ENCODE assay signal across 12 cellular contexts in the genomic region with DNA sequence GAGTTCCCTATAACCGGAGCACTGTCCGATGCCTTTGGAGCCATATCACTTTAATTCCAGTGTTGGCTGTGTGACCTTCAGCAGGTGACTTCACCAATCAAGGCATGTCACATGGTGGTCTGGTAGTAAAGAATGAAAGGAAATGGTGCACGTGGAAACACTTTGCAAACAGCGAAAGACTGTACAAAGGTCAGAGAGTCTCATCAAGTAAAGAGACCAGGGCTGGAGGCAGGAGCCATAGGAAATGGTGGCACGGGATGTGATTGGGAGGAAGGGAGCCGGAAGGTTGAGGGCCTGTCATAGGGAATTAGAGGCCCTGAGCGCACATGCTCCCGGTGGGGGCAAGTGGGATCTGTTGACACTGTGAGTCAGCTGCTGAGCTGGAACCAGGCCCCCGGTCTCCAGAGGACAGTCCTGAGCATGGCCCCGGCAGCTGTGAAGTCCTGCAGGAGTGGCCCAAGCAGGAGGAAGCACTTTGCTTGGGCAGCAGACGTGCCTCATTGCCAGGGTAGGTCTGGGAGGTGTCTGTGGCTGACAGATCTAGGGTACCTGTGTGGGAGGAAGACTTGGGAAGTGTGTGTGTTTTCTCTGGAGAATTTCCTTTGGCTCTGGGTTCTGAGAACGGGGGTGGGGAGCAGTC. TPM values are rescaled to one million over a fixed set of nuclear protein-coding genes. Genes with fewer than 3 reads are reported as not detected.
A peak's percentile ranks its signal among the peaks of the same experiment; 100 is the strongest.
DNase-seq lines count a peak whose midpoint lies in the region; ATAC-seq and TF ChIP-seq lines count a peak whose summit lies in the region.
"Had no signal": no experiment of that assay in that cellular context is flagged by ENCODE, and none has a peak within 500 bp of the region (broad histone marks: within the 10 kb centered on the region; RNA-seq: fewer than 3 reads in every experiment).

No MANE protein-coding gene starts in this region.

- H3K36me3 ChIP-seq in BE2C: no peaks in the 10 kb centered on the region
- no peaks in the 10 kb centered on the region for H3K36me3 ChIP-seq in right lobe of liver

- H3K4me1 ChIP-seq in BE2C: peaks cover 6% of the 10 kb centered on the region; the same call in 1 of the 2 replicates
- no peaks in the 10 kb centered on the region for H3K4me1 ChIP-seq in right lobe of liver

- H3K9me3 ChIP-seq in BE2C: no peaks in the 10 kb centered on the region
- no peaks in the 10 kb centered on the region for H3K9me3 ChIP-seq in right lobe of liver

- no peaks in the 10 kb centered on the region for H3K27me3 ChIP-seq in BE2C
- H3K27me3 ChIP-seq in right lobe of liver: no peaks in the 10 kb centered on the region

- H3K4me1 Mint-ChIP-seq in chondrocyte (ENCODE audit: low read depth): peaks cover 13% of the 10 kb centered on the region

- no peak for TF ChIP-seq CTCF in BE2C (IDR thresholded peaks at IDR 0.05; ENCODE audit: low read depth, low read length)
- no peak for TF ChIP-seq CTCF in chondrocyte (IDR thresholded peaks at IDR 0.05)
- TF ChIP-seq CTCF in right lobe of liver (IDR thresholded peaks at IDR 0.05): no peak

- peak overlapping the region; percentile 55 for H3K27ac Mint-ChIP-seq in chondrocyte (ENCODE audit: unreplicated experiment)

- no peak overlapping the region for H3K4me3 Mint-ChIP-seq in chondrocyte (ENCODE audit: unreplicated experiment)

- H3K27me3 Mint-ChIP-seq in chondrocyte (ENCODE audit: low read depth): no peaks in the 10 kb centered on the region

- no peak overlapping the region for H3K27ac ChIP-seq in right lobe of liver
- H3K27ac ChIP-seq: KMS-11 had no signal

- DNase-seq in BE2C (peak; percentile 70), HT1080 (ENCODE audit: low read depth) (peak; percentile 57), chondrocyte (ENCODE audit: low spot score) (no peak), right lobe of liver (peak in 1 of 3 donors; percentile 48), pons (ENCODE audit: low spot score) (no peak), nucleus accumbens (lab: John Stamatoyannopoulos, UW) (no peak), sciatic nerve (ENCODE audit: low spot score) (no peak)
- DNase-seq: CD4-positive, CD25-positive, alpha-beta regulatory T cell; stimulated activated CD4-positive, alpha-beta T cell treated with anti-CD3 and anti-CD28 coated beads, Interleukin-1b, Interleukin-23, amount 100 ng/mL, for 48 hours had no signal

- intact Hi-C loops in right lobe of liver (cut with DNase I) (no loop called here), sciatic nerve (cut with DNase I) (loop anchor here (5.0 kb wide), 1 partner anchor 50 kb away; no protein-coding TSS in a partner anchor)

- WGBS in right lobe of liver (ENCODE audit: insufficient coverage, low coverage, low lambda C conversion rate, missing lambda C conversion rate): 32% methylated on average over 10 of the region's 12 CpGs

- peak; percentile 33 for TF ChIP-seq POLR2A in right lobe of liver (IDR thresholded peaks at IDR 0.05)

- no peaks in the 10 kb centered on the region for H3K36me3 Mint-ChIP-seq in chondrocyte (ENCODE audit: low read depth)
- H3K36me3 Mint-ChIP-seq: CD4-positive, CD25-positive, alpha-beta regulatory T cell had no signal

- H3K4me3 ChIP-seq in BE2C (ENCODE audit: low read depth, low read length) (no peak overlapping the region), right lobe of liver (no peak overlapping the region)
- H3K4me3 ChIP-seq: GM12878 had no signal

- peak; percentile 3 to 49 (median 21) for ATAC-seq in right lobe of liver
- ATAC-seq in sciatic nerve: no peak
- no peak for ATAC-seq in HG03571 (IDR thresholded peaks at IDR 0.05; ENCODE audit: unreplicated experiment)
- ATAC-seq: GM12878 had no signal

- H3K9me3 Mint-ChIP-seq in chondrocyte (ENCODE audit: low read depth): no peaks in the 10 kb centered on the region

RNA-seq across cellular contexts. Expression of gene DAGLA, which starts 2.0 kb away (rescaled TPM):
- 13.7 TPM for polyA plus RNA-seq in BE2C (2012; ENCODE audit: insufficient read depth, insufficient read length, low read depth)
- total RNA-seq in HT1080 (2014; rRNA removed; shearing (Covaris generic)): 3.7 and 6.2 TPM in 2 replicates
- 5.3 and 5.9 TPM in 2 replicates for polyA plus RNA-seq in HT1080 (2015; cell fraction: cytosol; rRNA removed)
- 9.5 and 10.1 TPM in 2 replicates for polyA plus RNA-seq in HT1080 (2015; cell fraction: nucleus; rRNA removed)
- 2.8 to 5.5 TPM (median 4.8 TPM) in 3 replicates for total RNA-seq in chondrocyte
- total RNA-seq in right lobe of liver: 1 to 10 TPM in 2 of 6 experiments, under 1 TPM in 4; 0.33 to 5.5 (median 0.79) TPM
- total RNA-seq in sciatic nerve: 4.8 TPM
- polyA plus RNA-seq: GM12878 had no signal

Comparison
In these comparisons a context has a peak if more than half of its experiments do, and no peak if none do; other contexts are left out.
1. DNase-seq: peak in BE2C (single experiment) and HT1080 (single experiment); none in chondrocyte (single experiment), pons (single experiment), nucleus accumbens (0 of 56) and sciatic nerve (single experiment).
2. ATAC-seq: peak in right lobe of liver (4 of 4); none in sciatic nerve (single experiment) and HG03571 (single experiment).